ENCODE assay signal across 9 cellular contexts in genomic region chr4:186946682-186947294, GRCh38.
A peak's percentile ranks its signal among the peaks of the same experiment; 100 is the strongest.
DNase-seq lines count a peak whose midpoint lies in the region; ATAC-seq and TF ChIP-seq lines count a peak whose summit lies in the region.
"Had no signal": no experiment of that assay in that cellular context is flagged by ENCODE, and none has a peak within 500 bp of the region (broad histone marks: within the 10 kb centered on the region; RNA-seq: fewer than 3 reads in every experiment).

No MANE protein-coding gene starts in this region.

- H3K18ac ChIP-seq in trophoblast cell (ENCODE audit: low read length) = no peak overlapping the region

- H3K27ac Mint-ChIP-seq in GM23338 (peak overlapping the region; percentile 17; the same call in 1 of the 2 replicates), endodermal cell (no peak overlapping the region)
- H3K27ac Mint-ChIP-seq: naive thymus-derived CD8-positive, alpha-beta T cell had no signal

- H3K27ac ChIP-seq in GM23338 (ENCODE audit: low read depth) = no peak overlapping the region
- H3K27ac ChIP-seq in endodermal cell (ENCODE audit: low read depth, low read length) = no peak overlapping the region
- H3K27ac ChIP-seq in trophoblast cell (ENCODE audit: low read depth, low read length) = no peak overlapping the region

- ATAC-seq in GM23338 (peak; percentile 96), HG02798 (IDR thresholded peaks at IDR 0.05; ENCODE audit: poor library complexity, unreplicated experiment) (no peak)
- ATAC-seq: naive thymus-derived CD8-positive, alpha-beta T cell had no signal

- H2AFZ ChIP-seq in GM23338 = peak overlapping the region; percentile 90
- H2AFZ ChIP-seq in trophoblast cell (ENCODE audit: insufficient read depth, low read length, poor library complexity) = no peak overlapping the region

- no peak overlapping the region for H3K23ac ChIP-seq in trophoblast cell (ENCODE audit: low read length)

- H3K36me3 Mint-ChIP-seq in GM23338 (ENCODE audit: low read depth) (no peaks in the 10 kb centered on the region), endodermal cell (ENCODE audit: low read depth) (no peaks in the 10 kb centered on the region)
- H3K36me3 Mint-ChIP-seq: naive thymus-derived CD8-positive, alpha-beta T cell had no signal

- H3K27me3 ChIP-seq in GM23338 (ENCODE audit: insufficient read depth) (no peaks in the 10 kb centered on the region), endodermal cell (ENCODE audit: control insufficient read depth, insufficient read depth, low read length, poor library complexity, severe bottlenecking) (no peaks in the 10 kb centered on the region), trophoblast cell (ENCODE audit: insufficient read depth, low read length) (no peaks in the 10 kb centered on the region)

- DNase-seq in GM23338 (ENCODE audit: low spot score) = peak; percentile 73
- DNase-seq in NCI-H526 treated with DMSO at 0.1 percent for 48 hours (lab: John Stamatoyannopoulos, UW) = peak; percentile 67
- DNase-seq in endodermal cell = peak; percentile 86
- peak; percentile 72 to 78 for DNase-seq in trophoblast cell
- no peak for DNase-seq in activated CD8-positive, alpha-beta memory T cell treated with anti-CD3 and anti-CD28 coated beads, Interleukin-2, amount 50 U/mL, for 48 hours
- DNase-seq in SKM-1 (lab: John Stamatoyannopoulos, UW; ENCODE audit: unreplicated experiment) = no peak
- DNase-seq: naive thymus-derived CD8-positive, alpha-beta T cell; NCI-H2227 treated with DMSO at 0.1 percent for 48 hours had no signal

- H4K12ac ChIP-seq in trophoblast cell (ENCODE audit: low read depth, low read length) = no peak overlapping the region

- no peaks in the 10 kb centered on the region for H3K9me3 ChIP-seq in endodermal cell (ENCODE audit: control insufficient read depth, low read length)
- H3K9me3 ChIP-seq in trophoblast cell (ENCODE audit: insufficient read depth, low read depth, low read length) = no peaks in the 10 kb centered on the region

- H3K9ac ChIP-seq in endodermal cell (ENCODE audit: extremely low read depth, low read length, poor library complexity, severe bottlenecking) (no peak overlapping the region), trophoblast cell (ENCODE audit: low read length) (no peak overlapping the region)

- no peak overlapping the region for H2AK5ac ChIP-seq in trophoblast cell (ENCODE audit: low read length)

- H3K4me1 Mint-ChIP-seq in GM23338 (peaks cover 19% of the 10 kb centered on the region), endodermal cell (peaks cover 7% of the 10 kb centered on the region)
- H3K4me1 Mint-ChIP-seq: naive thymus-derived CD8-positive, alpha-beta T cell had no signal

- no peak overlapping the region for H4K8ac ChIP-seq in trophoblast cell (ENCODE audit: low read depth, low read length)

- no peak overlapping the region for H3K4ac ChIP-seq in trophoblast cell (ENCODE audit: low read depth, low read length)

- H4K20me1 ChIP-seq in GM23338 (replicated peaks; ENCODE audit: insufficient read depth) = no peaks in the 10 kb centered on the region

- H3K36me3 ChIP-seq in GM23338 (ENCODE audit: insufficient read depth) = no peaks in the 10 kb centered on the region
- H3K36me3 ChIP-seq in endodermal cell (ENCODE audit: control insufficient read depth, insufficient read depth, low read length) = no peaks in the 10 kb centered on the region
- H3K36me3 ChIP-seq in trophoblast cell (ENCODE audit: control insufficient read depth in 1 of 2, insufficient read depth in 2 of 2, low read length in 2 of 2) = no peaks in the 10 kb centered on the region

- no peaks in the 10 kb centered on the region for H3K27me3 Mint-ChIP-seq in GM23338 (ENCODE audit: insufficient read depth, low read depth, poor library complexity)
- H3K27me3 Mint-ChIP-seq in endodermal cell (ENCODE audit: insufficient read depth) = peaks cover 2% of the 10 kb centered on the region
- H3K27me3 Mint-ChIP-seq: naive thymus-derived CD8-positive, alpha-beta T cell had no signal

- H2BK12ac ChIP-seq in trophoblast cell (ENCODE audit: low read length) = no peak overlapping the region

- no peaks in the 10 kb centered on the region for H3K9me2 ChIP-seq in GM23338 (ENCODE audit: insufficient read depth)

- H3K14ac ChIP-seq in trophoblast cell (ENCODE audit: low read length) = no peak overlapping the region

- no peaks in the 10 kb centered on the region for H3F3A ChIP-seq in GM23338 (replicated peaks; ENCODE audit: low read depth)

- H3K4me2 ChIP-seq in GM23338 (no peak overlapping the region), trophoblast cell (ENCODE audit: low read length) (no peak overlapping the region)

- H3K4me1 ChIP-seq in GM23338 (ENCODE audit: insufficient read depth) (peaks cover 8% of the 10 kb centered on the region), endodermal cell (ENCODE audit: control insufficient read depth, insufficient read depth, low read length) (no peaks in the 10 kb centered on the region), trophoblast cell (ENCODE audit: control insufficient read depth in 1 of 2, insufficient read depth in 2 of 2, low read length in 2 of 2) (peaks cover 0 to 8% of the 10 kb centered on the region in 2 experiments)

- H3K79me1 ChIP-seq in trophoblast cell (ENCODE audit: low read length) = no peaks in the 10 kb centered on the region

- WGBS in endodermal cell (ENCODE audit: insufficient coverage in 1 of 2, insufficient read length in 1 of 2), 2 experiments = 72 to 75% methylated on average over 8 to 11 of the region's 11 CpGs
- whole genome bisulfite sequencing in trophoblast cell (ENCODE audit: extremely low coverage, insufficient coverage, insufficient read length) = no CpG with 5 or more reads among the region's 11 CpGs

- no peak overlapping the region for H3K4me3 Mint-ChIP-seq in GM23338
- no peak overlapping the region for H3K4me3 Mint-ChIP-seq in endodermal cell
- H3K4me3 Mint-ChIP-seq: naive thymus-derived CD8-positive, alpha-beta T cell had no signal

- no peaks in the 10 kb centered on the region for H3K79me2 ChIP-seq in GM23338 (replicated peaks; ENCODE audit: insufficient read depth)
- no peaks in the 10 kb centered on the region for H3K79me2 ChIP-seq in trophoblast cell (ENCODE audit: control insufficient read depth, insufficient read depth, low read length, poor library complexity)

- peak; percentile 47 to 65 for TF ChIP-seq CTCF in GM23338 (conservative IDR thresholded peaks at IDR 0.05; ENCODE audit: low read depth in 2 of 2)
- TF ChIP-seq CTCF in endodermal cell (conservative IDR thresholded peaks at IDR 0.05) = peak; percentile 83

- no peak overlapping the region for H4K91ac ChIP-seq in trophoblast cell (ENCODE audit: low read depth, low read length)

- H2BK5ac ChIP-seq in trophoblast cell (ENCODE audit: low read depth, low read length, poor library complexity) = no peak overlapping the region

- H3K4me3 ChIP-seq in GM23338 = no peak overlapping the region
- no peak overlapping the region for H3K4me3 ChIP-seq in endodermal cell (ENCODE audit: low read length)
- H3K4me3 ChIP-seq in trophoblast cell (ENCODE audit: low read depth, low read length) = no peak overlapping the region

- H3K9me3 Mint-ChIP-seq in GM23338 = no peaks in the 10 kb centered on the region
- H3K9me3 Mint-ChIP-seq in endodermal cell = no peaks in the 10 kb centered on the region

- H2BK120ac ChIP-seq in trophoblast cell (ENCODE audit: insufficient read depth, low read length, poor library complexity) = no peak overlapping the region

TF ChIP-seq in GM23338, 12 proteins besides CTCF, POLR2A, EP300 and RAD21 (continues in another document):
- TF ChIP-seq NANOG (IDR thresholded peaks at IDR 0.05; ENCODE audit: borderline replicate concordance) (no peak), EZH2 (IDR thresholded peaks at IDR 0.05; ENCODE audit: low read depth, unreplicated experiment) (no peak), ZNF114 (CRISPR knock-in tag; IDR thresholded peaks at IDR 0.05) (no peak), JUNB (IDR thresholded peaks at IDR 0.05; ENCODE audit: unreplicated experiment) (no peak), ZNF331 (CRISPR knock-in tag; IDR thresholded peaks at IDR 0.05; ENCODE audit: low read depth) (no peak), CREB1 (CRISPR knock-in tag; IDR thresholded peaks at IDR 0.05; ENCODE audit: low read depth) (no peak), EZH2phosphoT487 (IDR thresholded peaks at IDR 0.05; ENCODE audit: unreplicated experiment) (no peak), REST (IDR thresholded peaks at IDR 0.05; ENCODE audit: unreplicated experiment) (no peak)

Comparison
In these comparisons a context has a peak if more than half of its experiments do, and no peak if none do; other contexts are left out.
1. DNase-seq: peak in GM23338 (single experiment), NCI-H526 treated with DMSO at 0.1 percent for 48 hours (single experiment), endodermal cell (single experiment) and trophoblast cell (2 of 2); none in activated CD8-positive, alpha-beta memory T cell treated with anti-CD3 and anti-CD28 coated beads, Interleukin-2, amount 50 U/mL, for 48 hours (single experiment) and SKM-1 (single experiment).